7 cellular contexts compared by ENCODE assay signal in genomic region chr4:78703079-78703478, GRCh38.
"Had no signal": no experiment of that assay in that cellular context is flagged by ENCODE, and none has a peak within 500 bp of the region (broad histone marks: within the 10 kb centered on the region; RNA-seq: fewer than 3 reads in every experiment).

No MANE protein-coding gene starts in this region.

- FAIRE-seq: HepG2, HTR-8/SVneo had no signal

- ATAC-seq: HepG2 had no signal

- DNase-seq: IMR-90, KBM-7, KG1 had no signal

- H3K27ac ChIP-seq: HL-60, KMS-11 had no signal

- H3K4me2 ChIP-seq: KMS-11 had no signal

- H3K9ac ChIP-seq: KMS-11 had no signal
